8 cellular contexts compared by ENCODE assay signal in the genomic region with DNA sequence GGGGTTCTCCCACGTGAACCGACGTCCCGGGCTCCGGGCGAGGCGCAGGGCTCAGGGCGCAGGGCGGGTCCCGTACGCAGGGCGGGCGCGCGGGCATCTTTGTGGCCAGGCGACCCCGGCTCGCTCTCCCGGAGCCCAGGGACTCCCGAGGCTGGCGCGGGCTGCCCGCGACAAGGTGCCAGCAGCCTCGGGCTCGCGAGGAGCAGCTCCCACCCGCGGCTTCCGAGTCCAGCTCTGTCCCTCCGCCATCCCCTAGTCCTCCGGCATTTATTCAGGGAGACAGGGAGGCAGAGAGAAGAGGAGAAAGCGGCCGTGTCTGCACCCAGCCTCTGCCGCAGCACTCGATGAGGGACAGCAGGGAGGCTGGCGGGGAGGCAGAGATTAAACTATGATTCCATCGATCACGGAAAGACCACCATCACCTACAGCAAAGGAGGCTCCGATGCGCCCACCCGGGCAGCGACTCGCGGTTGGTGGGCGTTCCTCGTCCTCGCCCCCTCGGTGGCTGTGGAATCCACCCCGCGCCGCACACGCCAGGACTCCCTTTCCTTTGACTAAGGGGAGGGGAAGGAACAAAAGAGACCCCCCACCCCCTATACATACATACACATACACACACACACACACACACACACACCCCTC. TPM values are rescaled to one million over a fixed set of nuclear protein-coding genes. Genes with fewer than 3 reads are reported as not detected.
DNase-seq lines count a peak whose midpoint lies in the region; TF ChIP-seq lines count a peak whose summit lies in the region.

No MANE protein-coding gene starts in this region.

- CTCF ChIA-PET in BJ (lab: Yijun Ruan, JAX) (no interaction called here), HEK293 (lab: Yijun Ruan, JAX) (interaction anchor here (0.6 kb wide), 1 partner anchor 105 kb away, joined by 3 read pairs; no protein-coding TSS in a partner anchor)

- H3K4me3 ChIP-seq in BJ (ENCODE audit: low read depth, low read length) (peak overlapping the region; percentile 74), HEK293 (ENCODE audit: low read depth, low read length) (peak overlapping the region; percentile 75), adipocyte (ENCODE audit: low read length) (peak overlapping the region; percentile 92), iPS-15b (ENCODE audit: low read depth, low read length) (peak overlapping the region; percentile 59), skeletal muscle tissue (ENCODE audit: low read length in 3 of 3) (peak overlapping the region; percentile 70 to 73 (median 71))

- POLR2A ChIA-PET in BJ (lab: Charles Lee) = no interaction called here
- POLR2A ChIA-PET in HEK293 (lab: Yijun Ruan, JAX) = no interaction called here

- TF ChIP-seq CTCF in BJ (IDR thresholded peaks at IDR 0.05; ENCODE audit: insufficient read depth, low read depth, low read length) = no peak
- no peak for TF ChIP-seq CTCF in HEK293 (tag by site-specific recombination; IDR thresholded peaks at IDR 0.05)

- H3K27ac ChIP-seq in HEK293 (ENCODE audit: extremely low read depth, low read depth, low read length) (no peak overlapping the region), skeletal muscle tissue (ENCODE audit: low read depth, low read length) (no peak overlapping the region)

- H3K27me3 ChIP-seq in BJ (ENCODE audit: control insufficient read depth, insufficient read depth, low read length) (peaks cover 9% of the 10 kb centered on the region), adipocyte (replicated peaks; ENCODE audit: control insufficient read depth, insufficient read depth, low read length) (no peaks in the 10 kb centered on the region), iPS-15b (ENCODE audit: control insufficient read depth, insufficient read depth, low read length) (peaks cover 29% of the 10 kb centered on the region), skeletal muscle tissue (ENCODE audit: control insufficient read depth in 3 of 3, insufficient read depth in 3 of 3, low read length in 3 of 3) (peaks cover 18 to 38% (median 28%) of the 10 kb centered on the region in 3 donors)

- H3K9me3 ChIP-seq in HEK293 (ENCODE audit: control insufficient read depth, insufficient read depth, low read depth, low read length) = no peaks in the 10 kb centered on the region
- no peaks in the 10 kb centered on the region for H3K9me3 ChIP-seq in adipocyte (ENCODE audit: control insufficient read depth, low read length)
- no peaks in the 10 kb centered on the region for H3K9me3 ChIP-seq in iPS-15b (ENCODE audit: control insufficient read depth, insufficient read depth, low read length)
- no peaks in the 10 kb centered on the region for H3K9me3 ChIP-seq in skeletal muscle tissue (ENCODE audit: control insufficient read depth in 3 of 3, low read length in 3 of 3)

- no peaks in the 10 kb centered on the region for H3K4me1 ChIP-seq in HEK293 (ENCODE audit: control insufficient read depth, insufficient read depth, low read length)
- peaks cover 15% of the 10 kb centered on the region for H3K4me1 ChIP-seq in adipocyte (ENCODE audit: control insufficient read depth, insufficient read depth, low read length)
- peaks cover 7% of the 10 kb centered on the region for H3K4me1 ChIP-seq in iPS-15b (ENCODE audit: control insufficient read depth, insufficient read depth, low read length)
- H3K4me1 ChIP-seq in skeletal muscle tissue (ENCODE audit: control insufficient read depth in 3 of 3, insufficient read depth in 3 of 3, low read length in 3 of 3) = peaks cover 13 to 16% (median 15%) of the 10 kb centered on the region in 3 donors

- H3K9ac ChIP-seq in adipocyte (ENCODE audit: low read length) = peak overlapping the region; percentile 80
- peak overlapping the region; percentile 32 for H3K9ac ChIP-seq in iPS-15b (ENCODE audit: low read depth, low read length)
- H3K9ac ChIP-seq in skeletal muscle tissue (ENCODE audit: low read depth in 1 of 3, low read length in 3 of 3) = peak overlapping the region; percentile 14 to 57 (median 33)

- DNase-seq in BJ (ENCODE audit: low read depth) (no peak), adipocyte (ENCODE audit: low read depth) (peak; percentile 53), NOMO-1 treated with DMSO at 0.1 percent for 48 hours (lab: John Stamatoyannopoulos, UW; ENCODE audit: unreplicated experiment) (no peak), NCI-H2029 (lab: John Stamatoyannopoulos, UW) (no peak), NCI-H2196 treated with DMSO at 0.1 percent for 48 hours (lab: John Stamatoyannopoulos, UW; ENCODE audit: unreplicated experiment) (no peak)

- H3K36me3 ChIP-seq in BJ (ENCODE audit: control insufficient read depth, insufficient read depth, low read length) = no peaks in the 10 kb centered on the region
- H3K36me3 ChIP-seq in HEK293 (ENCODE audit: control insufficient read depth in 2 of 2, insufficient read depth in 1 of 2, low read length in 2 of 2) = no peaks in the 10 kb centered on the region
- no peaks in the 10 kb centered on the region for H3K36me3 ChIP-seq in adipocyte (ENCODE audit: control insufficient read depth, insufficient read depth, low read length, severe bottlenecking)
- H3K36me3 ChIP-seq in iPS-15b (ENCODE audit: control insufficient read depth, insufficient read depth, low read length) = no peaks in the 10 kb centered on the region
- no peaks in the 10 kb centered on the region for H3K36me3 ChIP-seq in skeletal muscle tissue (ENCODE audit: control insufficient read depth in 3 of 3, insufficient read depth in 3 of 3, low read length in 3 of 3)

TF ChIP-seq in HEK293, 187 proteins besides CTCF, POLR2A, EP300 and RAD21 (continues in another document):
- TF ChIP-seq ZNF654 (tag by site-specific recombination; IDR thresholded peaks at IDR 0.05; ENCODE audit: low read depth) = no peak
- TF ChIP-seq INSM2 (tag by site-specific recombination; IDR thresholded peaks at IDR 0.05) = no peak
- 0 out of 2 replicates have a peak, but pooled peaks have one; percentile 25 for TF ChIP-seq ZBTB48 (tag by site-specific recombination; IDR thresholded peaks at IDR 0.05)
- no peak for TF ChIP-seq ZNF768 (tag by site-specific recombination; IDR thresholded peaks at IDR 0.05)
- peak; percentile 48 for TF ChIP-seq ZFHX2 (tag by site-specific recombination; conservative IDR thresholded peaks at IDR 0.05)
- TF ChIP-seq GLI4 (tag by site-specific recombination; IDR thresholded peaks at IDR 0.05) = 0 out of 2 replicates have a peak, but pooled peaks have one; percentile 17
- TF ChIP-seq KLF1 (tag by site-specific recombination; IDR thresholded peaks at IDR 0.05) = peak; percentile 50
- TF ChIP-seq ZNF391 (tag by site-specific recombination; IDR thresholded peaks at IDR 0.05; ENCODE audit: borderline replicate concordance, low read depth) = no peak
- 0 out of 2 replicates have a peak, but pooled peaks have one; percentile 47 for TF ChIP-seq ZSCAN4 (tag by site-specific recombination; IDR thresholded peaks at IDR 0.05)
- TF ChIP-seq ZNF48 (tag by site-specific recombination; IDR thresholded peaks at IDR 0.05) = no peak
- TF ChIP-seq, protein P1, sequence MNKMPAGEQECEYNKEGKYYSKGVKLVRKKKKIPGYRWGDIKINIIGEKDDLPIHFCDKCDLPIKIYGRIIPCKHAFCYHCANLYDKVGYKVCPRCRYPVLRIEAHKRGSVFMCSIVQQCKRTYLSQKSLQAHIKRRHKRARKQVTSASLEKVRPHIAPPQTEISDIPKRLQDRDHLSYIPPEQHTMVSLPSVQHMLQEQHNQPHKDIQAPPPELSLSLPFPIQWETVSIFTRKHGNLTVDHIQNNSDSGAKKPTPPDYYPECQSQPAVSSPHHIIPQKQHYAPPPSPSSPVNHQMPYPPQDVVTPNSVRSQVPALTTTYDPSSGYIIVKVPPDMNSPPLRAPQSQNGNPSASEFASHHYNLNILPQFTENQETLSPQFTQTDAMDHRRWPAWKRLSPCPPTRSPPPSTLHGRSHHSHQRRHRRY (tag by site-specific recombination; IDR thresholded peaks at IDR 0.05) = no peak
- TF ChIP-seq ZBTB8A (tag by site-specific recombination; IDR thresholded peaks at IDR 0.05) = peak; percentile 83
- no peak for TF ChIP-seq WT1 (tag by site-specific recombination; IDR thresholded peaks at IDR 0.05)

RNA-seq across cellular contexts. Expression of gene RGS17, which starts 1.1 kb away (rescaled TPM):
- 0.09 and 0.12 TPM in 2 replicates for polyA plus RNA-seq in BJ (2011; rRNA removed)
- 0.05 and 0.09 TPM in 2 replicates for polyA minus RNA-seq in BJ (2011; rRNA and poly(A)+ RNA removed)
- total RNA-seq in skeletal muscle tissue = under 0.01 TPM
